In genomic region chr18:13260114-13260926, GRCh38 we compare ENCODE assay signal across 13 cellular contexts. TPM values are rescaled to one million over a fixed set of nuclear protein-coding genes. Genes with fewer than 3 reads are reported as not detected.
DNase-seq lines count a peak whose midpoint lies in the region; ATAC-seq and TF ChIP-seq lines count a peak whose summit lies in the region.
"Had no signal": no experiment of that assay in that cellular context is flagged by ENCODE, and none has a peak within 500 bp of the region (broad histone marks: within the 10 kb centered on the region; RNA-seq: fewer than 3 reads in every experiment).

No MANE protein-coding gene starts in this region.

- H3K9me3 Mint-ChIP-seq in activated CD8-positive, alpha-beta memory T cell treated with anti-CD3 and anti-CD28 coated beads, Interleukin-2, amount 10 ng/mL, durations not matched to agents 7 days and 5 days (ENCODE audit: low read depth): no peaks in the 10 kb centered on the region
- no peaks in the 10 kb centered on the region for H3K9me3 Mint-ChIP-seq in endodermal cell
- no peaks in the 10 kb centered on the region for H3K9me3 Mint-ChIP-seq in activated naive CD4-positive, alpha-beta T cell treated with anti-CD3 and anti-CD28 coated beads, Interleukin-2, amount 50 U/mL, for 72 hours

- DNase-seq in activated CD8-positive, alpha-beta memory T cell treated with anti-CD3 and anti-CD28 coated beads, Interleukin-2, amount 50 U/mL, for 48 hours: peak; percentile 32
- DNase-seq in activated CD8-positive, alpha-beta memory T cell treated with anti-CD3 and anti-CD28 coated beads, Interleukin-2, amount 10 ng/mL, durations not matched to agents 7 days and 5 days: no peak
- DNase-seq in endodermal cell: peak; percentile 44
- no peak for DNase-seq in mucosa of descending colon
- DNase-seq in transverse colon: no peak
- no peak for DNase-seq in stimulated activated CD4-positive, alpha-beta T cell treated with anti-CD3 and anti-CD28 coated beads, Interleukin-15, amount 100 ng/mL, for 24 hours
- no peak for DNase-seq in activated CD4-positive, CD25-positive, alpha-beta regulatory T cell treated with anti-CD3 and anti-CD28 coated beads, Interleukin-2, amount 50 U/mL, for 72 hours
- DNase-seq in activated naive CD4-positive, alpha-beta T cell treated with anti-CD3 and anti-CD28 coated beads, Interleukin-2, amount 50 U/mL, for 72 hours (ENCODE audit: low spot score in 2 of 2): no peak
- DNase-seq: activated CD4-positive, alpha-beta T cell treated with anti-CD3 and anti-CD28 coated beads for 1 hour; amniotic stem cell; mesenchymal stem cell; NCI-H2171 treated with DMSO at 0.1 percent for 48 hours had no signal

- H3K4me3 Mint-ChIP-seq in activated CD8-positive, alpha-beta memory T cell treated with anti-CD3 and anti-CD28 coated beads, Interleukin-2, amount 10 ng/mL, durations not matched to agents 7 days and 5 days: no peak overlapping the region
- H3K4me3 Mint-ChIP-seq in endodermal cell: no peak overlapping the region

- intact Hi-C loops in mucosa of descending colon (cut with DNase I, micrococcal nuclease) (no loop called here), transverse colon (cut with DNase I; ENCODE audit: low total_unique reads) (no loop called here)

- no peaks in the 10 kb centered on the region for H3K36me3 ChIP-seq in endodermal cell (ENCODE audit: control insufficient read depth, insufficient read depth, low read length)
- H3K36me3 ChIP-seq in mucosa of descending colon (ENCODE audit: low read depth): no peaks in the 10 kb centered on the region
- no peaks in the 10 kb centered on the region for H3K36me3 ChIP-seq in transverse colon

- H3K4me1 Mint-ChIP-seq in activated CD8-positive, alpha-beta memory T cell treated with anti-CD3 and anti-CD28 coated beads, Interleukin-2, amount 10 ng/mL, durations not matched to agents 7 days and 5 days: peaks cover 5% of the 10 kb centered on the region
- peaks cover 12% of the 10 kb centered on the region for H3K4me1 Mint-ChIP-seq in endodermal cell

- H3K27me3 Mint-ChIP-seq in activated CD8-positive, alpha-beta memory T cell treated with anti-CD3 and anti-CD28 coated beads, Interleukin-2, amount 10 ng/mL, durations not matched to agents 7 days and 5 days: peaks cover 50% of the 10 kb centered on the region
- no peaks in the 10 kb centered on the region for H3K27me3 Mint-ChIP-seq in endodermal cell (ENCODE audit: insufficient read depth)

- H3K27me3 ChIP-seq in endodermal cell (ENCODE audit: control insufficient read depth, insufficient read depth, low read length, poor library complexity, severe bottlenecking) (no peaks in the 10 kb centered on the region), transverse colon (no peaks in the 10 kb centered on the region)

- TF ChIP-seq POLR2A in transverse colon (IDR thresholded peaks at IDR 0.05): no peak

- no peaks in the 10 kb centered on the region for H3K4me1 ChIP-seq in endodermal cell (ENCODE audit: control insufficient read depth, insufficient read depth, low read length)
- no peaks in the 10 kb centered on the region for H3K4me1 ChIP-seq in mucosa of descending colon (ENCODE audit: low read depth)
- peaks cover 13 to 41% (median 30%) of the 10 kb centered on the region in 4 donors for H3K4me1 ChIP-seq in transverse colon

- CTCF ChIA-PET in activated CD8-positive, alpha-beta memory T cell treated with anti-CD3 and anti-CD28 coated beads, Interleukin-2, amount 10 ng/mL, durations not matched to agents 7 days and 5 days (lab: Charles Lee): no interaction called here

- H3K36me3 Mint-ChIP-seq in activated CD8-positive, alpha-beta memory T cell treated with anti-CD3 and anti-CD28 coated beads, Interleukin-2, amount 10 ng/mL, durations not matched to agents 7 days and 5 days: no peaks in the 10 kb centered on the region
- H3K36me3 Mint-ChIP-seq in endodermal cell (ENCODE audit: low read depth): no peaks in the 10 kb centered on the region
- H3K36me3 Mint-ChIP-seq in activated naive CD4-positive, alpha-beta T cell treated with anti-CD3 and anti-CD28 coated beads, Interleukin-2, amount 50 U/mL, for 72 hours: peaks cover 3 to 4% of the 10 kb centered on the region in 2 donors

- no peak overlapping the region for H3K9ac ChIP-seq in endodermal cell (ENCODE audit: extremely low read depth, low read length, poor library complexity, severe bottlenecking)

- H3K4me3 ChIP-seq in endodermal cell (ENCODE audit: low read length) (no peak overlapping the region), mucosa of descending colon (no peak overlapping the region), transverse colon (no peak overlapping the region)

- H3K9me3 ChIP-seq in endodermal cell (ENCODE audit: control insufficient read depth, low read length) (no peaks in the 10 kb centered on the region), mucosa of descending colon (no peaks in the 10 kb centered on the region), transverse colon (no peaks in the 10 kb centered on the region)

- no peak overlapping the region for H3K27ac Mint-ChIP-seq in activated CD8-positive, alpha-beta memory T cell treated with anti-CD3 and anti-CD28 coated beads, Interleukin-2, amount 10 ng/mL, durations not matched to agents 7 days and 5 days
- no peak overlapping the region for H3K27ac Mint-ChIP-seq in endodermal cell
- no peak overlapping the region for H3K27ac Mint-ChIP-seq in activated naive CD4-positive, alpha-beta T cell treated with anti-CD3 and anti-CD28 coated beads, Interleukin-2, amount 50 U/mL, for 72 hours

- TF ChIP-seq EP300 in transverse colon (IDR thresholded peaks at IDR 0.05; ENCODE audit: low read depth): no peak

- in situ Hi-C loops in transverse colon (cut with MboI; ENCODE audit: low pct_ligation_motif_present in 1 of 4, low pct_unique_long_range_greater_than_20kb in 1 of 4, low sequenced_read_pairs in 3 of 4): no loop called here

- TF ChIP-seq CTCF in endodermal cell (conservative IDR thresholded peaks at IDR 0.05): no peak
- TF ChIP-seq CTCF in mucosa of descending colon (IDR thresholded peaks at IDR 0.05): no peak
- TF ChIP-seq CTCF in transverse colon (IDR thresholded peaks at IDR 0.05): no peak

- ATAC-seq in activated CD8-positive, alpha-beta memory T cell treated with anti-CD3 and anti-CD28 coated beads, Interleukin-2, amount 10 ng/mL, durations not matched to agents 7 days and 5 days: no peak
- ATAC-seq in mucosa of descending colon: peak; percentile 55
- no peak for ATAC-seq in activated naive CD4-positive, alpha-beta T cell treated with anti-CD3 and anti-CD28 coated beads, Interleukin-2, amount 50 U/mL, for 72 hours

- WGBS in endodermal cell (ENCODE audit: insufficient coverage in 1 of 2, insufficient read length in 1 of 2), 2 experiments: 84% methylated on average over 6 to 8 of the region's 8 CpGs
- WGBS in transverse colon (ENCODE audit: low coverage in 1 of 2), 2 donors: 26 to 54% methylated on average over 6 to 8 of the region's 8 CpGs

- H3K27ac ChIP-seq in endodermal cell (ENCODE audit: low read depth, low read length) (no peak overlapping the region), transverse colon (peak overlapping the region; percentile 25 to 69 (median 58))

RNA-seq across cellular contexts. Expression of gene LDLRAD4, which starts 41.8 kb away (rescaled TPM):
- total RNA-seq in activated CD8-positive, alpha-beta memory T cell treated with anti-CD3 and anti-CD28 coated beads, Interleukin-2, amount 10 ng/mL, durations not matched to agents 7 days and 5 days: 10 to 100 TPM; 33.9 to 44.5 TPM
- 10 to 100 TPM; 14.9 to 15.1 TPM for total RNA-seq in endodermal cell
- polyA plus RNA-seq in endodermal cell (2013, experiment 1 of 2): 22.2 TPM
- polyA plus RNA-seq in endodermal cell (2013, experiment 2 of 2): 26.3 TPM
- 10 to 100 TPM; 36.8 to 41.0 (median 37.4) TPM for total RNA-seq in mucosa of descending colon
- 100 to 1,000 TPM in 1 of 4 donors, 10 to 100 TPM in 3; 34.8 to 277 (median 60.6) TPM for total RNA-seq in transverse colon
- total RNA-seq in activated naive CD4-positive, alpha-beta T cell treated with anti-CD3 and anti-CD28 coated beads, Interleukin-2, amount 50 U/mL, for 72 hours: 10 to 100 TPM; 18.4 to 59.2 TPM
- polyA plus RNA-seq: AG04450 had no signal

Comparison
In these comparisons a context has a peak if more than half of its experiments do, and no peak if none do; other contexts are left out.
1. DNase-seq: peak in activated CD8-positive, alpha-beta memory T cell treated with anti-CD3 and anti-CD28 coated beads, Interleukin-2, amount 50 U/mL, for 48 hours (single experiment) and endodermal cell (single experiment); none in activated CD8-positive, alpha-beta memory T cell treated with anti-CD3 and anti-CD28 coated beads, Interleukin-2, amount 10 ng/mL, durations not matched to agents 7 days and 5 days (single experiment), mucosa of descending colon (0 of 3), transverse colon (single experiment), stimulated activated CD4-positive, alpha-beta T cell treated with anti-CD3 and anti-CD28 coated beads, Interleukin-15, amount 100 ng/mL, for 24 hours (single experiment), activated CD4-positive, CD25-positive, alpha-beta regulatory T cell treated with anti-CD3 and anti-CD28 coated beads, Interleukin-2, amount 50 U/mL, for 72 hours (single experiment) and activated naive CD4-positive, alpha-beta T cell treated with anti-CD3 and anti-CD28 coated beads, Interleukin-2, amount 50 U/mL, for 72 hours (0 of 2).